ENCODE assay signal across 24 cellular contexts in genomic region chr2:185044323-185044874, GRCh38.
"Had no signal": no experiment of that assay in that cellular context is flagged by ENCODE, and none has a peak within 500 bp of the region (broad histone marks: within the 10 kb centered on the region; RNA-seq: fewer than 3 reads in every experiment).

No MANE protein-coding gene starts in this region.

- H3K4me3 Mint-ChIP-seq: naive thymus-derived CD4-positive, alpha-beta T cell; nephron; stimulated activated effector memory CD8-positive, alpha-beta T cell treated with anti-CD3 and anti-CD28 coated beads, Interleukin-12 subunit alpha, Interleukin-12 subunit beta, amount 100 ng/mL, for 72 hours had no signal

- H3K27ac Mint-ChIP-seq: naive thymus-derived CD4-positive, alpha-beta T cell; nephron; stimulated activated effector memory CD8-positive, alpha-beta T cell treated with anti-CD3 and anti-CD28 coated beads, Interleukin-12 subunit alpha, Interleukin-12 subunit beta, amount 100 ng/mL, for 72 hours had no signal

- H3K36me3 Mint-ChIP-seq: naive thymus-derived CD4-positive, alpha-beta T cell; stimulated activated effector memory CD8-positive, alpha-beta T cell treated with anti-CD3 and anti-CD28 coated beads, Interleukin-12 subunit alpha, Interleukin-12 subunit beta, amount 100 ng/mL, for 72 hours had no signal

- FAIRE-seq: endometrium, frontal cortex had no signal

- ATAC-seq: left cardiac atrium; left lung; naive thymus-derived CD4-positive, alpha-beta T cell; stimulated activated effector memory CD8-positive, alpha-beta T cell treated with anti-CD3 and anti-CD28 coated beads, Interleukin-12 subunit alpha, Interleukin-12 subunit beta, amount 100 ng/mL, for 72 hours; stimulated activated naive CD8-positive, alpha-beta T cell treated with anti-CD3 and anti-CD28 coated beads, Interleukin-15, Interleukin-2, amounts not matched to agents 100 U/mL and 50 U/mL, for 24 hours had no signal

- H3K4me3 ChIP-seq: coronary artery, left lung, prostate gland, right atrium auricular region, sigmoid colon, testis, tibial artery, vagina had no signal

- H3K4me1 Mint-ChIP-seq: naive thymus-derived CD4-positive, alpha-beta T cell; nephron; stimulated activated effector memory CD8-positive, alpha-beta T cell treated with anti-CD3 and anti-CD28 coated beads, Interleukin-12 subunit alpha, Interleukin-12 subunit beta, amount 100 ng/mL, for 72 hours had no signal

- H3K36me3 ChIP-seq: left lung, prostate gland, right atrium auricular region, sigmoid colon, tibial artery, vagina had no signal

- DNase-seq: dermis blood vessel endothelial cell; effector memory CD4-positive, alpha-beta T cell; erythroblast; left cardiac atrium; mesendoderm; midbrain; naive thymus-derived CD4-positive, alpha-beta T cell; nucleus accumbens; sigmoid colon; stimulated activated CD4-positive, alpha-beta T cell treated with anti-CD3 and anti-CD28 coated beads, Interleukin-2, amount 100 ng/mL, for 24 hours; stimulated activated CD4-positive, alpha-beta T cell treated with anti-CD3 and anti-CD28 coated beads, Interleukin-4, amount 100 ng/mL, for 24 hours; stimulated activated naive CD8-positive, alpha-beta T cell treated with anti-CD3 and anti-CD28 coated beads, Interleukin-15, Interleukin-2, amounts not matched to agents 100 U/mL and 50 U/mL, for 24 hours; substantia nigra; testis had no signal

- H3K27ac ChIP-seq: coronary artery, left lung, prostate gland, right atrium auricular region, sigmoid colon, testis, tibial artery, vagina had no signal

- H3K27me3 ChIP-seq: left lung, right atrium auricular region, sigmoid colon, testis, tibial artery, vagina had no signal

- H3K9me3 ChIP-seq: prostate gland, testis, vagina had no signal

- H3K27me3 Mint-ChIP-seq: naive thymus-derived CD4-positive, alpha-beta T cell had no signal

- H3K4me1 ChIP-seq: left lung, prostate gland, right atrium auricular region, sigmoid colon, testis, tibial artery, vagina had no signal
